Comparison of ENCODE assay signal across 1 cellular context in the genomic region with DNA sequence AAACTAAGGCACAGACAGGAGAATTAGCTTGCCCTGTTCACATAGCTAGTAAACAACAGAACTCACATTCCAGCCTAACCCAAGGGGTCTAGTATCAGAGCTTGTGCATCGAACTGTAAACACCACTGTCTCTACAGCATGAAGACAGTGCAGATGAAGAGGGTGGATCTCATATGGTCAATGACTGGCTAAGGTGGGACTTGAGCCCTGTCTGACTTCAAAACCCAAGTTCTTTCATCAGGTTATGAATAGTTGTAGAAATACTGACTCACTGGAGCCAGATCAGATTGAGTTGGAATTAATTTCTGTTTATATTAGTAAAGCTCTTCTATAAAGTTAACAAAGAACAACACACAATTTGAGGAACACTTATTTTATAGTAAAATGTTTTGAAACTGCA.
TF ChIP-seq lines count a peak whose summit lies in the region.

No MANE protein-coding gene starts in this region.

TF ChIP-seq in SK-N-SH, 30 proteins besides CTCF, POLR2A, EP300 and RAD21:
- TF ChIP-seq, protein P1, sequence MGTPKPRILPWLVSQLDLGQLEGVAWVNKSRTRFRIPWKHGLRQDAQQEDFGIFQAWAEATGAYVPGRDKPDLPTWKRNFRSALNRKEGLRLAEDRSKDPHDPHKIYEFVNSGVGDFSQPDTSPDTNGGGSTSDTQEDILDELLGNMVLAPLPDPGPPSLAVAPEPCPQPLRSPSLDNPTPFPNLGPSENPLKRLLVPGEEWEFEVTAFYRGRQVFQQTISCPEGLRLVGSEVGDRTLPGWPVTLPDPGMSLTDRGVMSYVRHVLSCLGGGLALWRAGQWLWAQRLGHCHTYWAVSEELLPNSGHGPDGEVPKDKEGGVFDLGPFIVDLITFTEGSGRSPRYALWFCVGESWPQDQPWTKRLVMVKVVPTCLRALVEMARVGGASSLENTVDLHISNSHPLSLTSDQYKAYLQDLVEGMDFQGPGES (IDR thresholded peaks at IDR 0.05; ENCODE audit: low read depth, low read length): no peak
- TF ChIP-seq, protein P2, sequence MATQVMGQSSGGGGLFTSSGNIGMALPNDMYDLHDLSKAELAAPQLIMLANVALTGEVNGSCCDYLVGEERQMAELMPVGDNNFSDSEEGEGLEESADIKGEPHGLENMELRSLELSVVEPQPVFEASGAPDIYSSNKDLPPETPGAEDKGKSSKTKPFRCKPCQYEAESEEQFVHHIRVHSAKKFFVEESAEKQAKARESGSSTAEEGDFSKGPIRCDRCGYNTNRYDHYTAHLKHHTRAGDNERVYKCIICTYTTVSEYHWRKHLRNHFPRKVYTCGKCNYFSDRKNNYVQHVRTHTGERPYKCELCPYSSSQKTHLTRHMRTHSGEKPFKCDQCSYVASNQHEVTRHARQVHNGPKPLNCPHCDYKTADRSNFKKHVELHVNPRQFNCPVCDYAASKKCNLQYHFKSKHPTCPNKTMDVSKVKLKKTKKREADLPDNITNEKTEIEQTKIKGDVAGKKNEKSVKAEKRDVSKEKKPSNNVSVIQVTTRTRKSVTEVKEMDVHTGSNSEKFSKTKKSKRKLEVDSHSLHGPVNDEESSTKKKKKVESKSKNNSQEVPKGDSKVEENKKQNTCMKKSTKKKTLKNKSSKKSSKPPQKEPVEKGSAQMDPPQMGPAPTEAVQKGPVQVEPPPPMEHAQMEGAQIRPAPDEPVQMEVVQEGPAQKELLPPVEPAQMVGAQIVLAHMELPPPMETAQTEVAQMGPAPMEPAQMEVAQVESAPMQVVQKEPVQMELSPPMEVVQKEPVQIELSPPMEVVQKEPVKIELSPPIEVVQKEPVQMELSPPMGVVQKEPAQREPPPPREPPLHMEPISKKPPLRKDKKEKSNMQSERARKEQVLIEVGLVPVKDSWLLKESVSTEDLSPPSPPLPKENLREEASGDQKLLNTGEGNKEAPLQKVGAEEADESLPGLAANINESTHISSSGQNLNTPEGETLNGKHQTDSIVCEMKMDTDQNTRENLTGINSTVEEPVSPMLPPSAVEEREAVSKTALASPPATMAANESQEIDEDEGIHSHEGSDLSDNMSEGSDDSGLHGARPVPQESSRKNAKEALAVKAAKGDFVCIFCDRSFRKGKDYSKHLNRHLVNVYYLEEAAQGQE (IDR thresholded peaks at IDR 0.05; ENCODE audit: low read depth, low read length): no peak
- TF ChIP-seq SIN3A (IDR thresholded peaks at IDR 0.05; ENCODE audit: borderline replicate concordance, low read depth, low read length): no peak
- no peak for TF ChIP-seq MXI1 (IDR thresholded peaks at IDR 0.05; ENCODE audit: low read depth, low read length)
- TF ChIP-seq NRF1 (IDR thresholded peaks at IDR 0.05; ENCODE audit: low read depth, low read length): no peak
- TF ChIP-seq, protein P3, sequence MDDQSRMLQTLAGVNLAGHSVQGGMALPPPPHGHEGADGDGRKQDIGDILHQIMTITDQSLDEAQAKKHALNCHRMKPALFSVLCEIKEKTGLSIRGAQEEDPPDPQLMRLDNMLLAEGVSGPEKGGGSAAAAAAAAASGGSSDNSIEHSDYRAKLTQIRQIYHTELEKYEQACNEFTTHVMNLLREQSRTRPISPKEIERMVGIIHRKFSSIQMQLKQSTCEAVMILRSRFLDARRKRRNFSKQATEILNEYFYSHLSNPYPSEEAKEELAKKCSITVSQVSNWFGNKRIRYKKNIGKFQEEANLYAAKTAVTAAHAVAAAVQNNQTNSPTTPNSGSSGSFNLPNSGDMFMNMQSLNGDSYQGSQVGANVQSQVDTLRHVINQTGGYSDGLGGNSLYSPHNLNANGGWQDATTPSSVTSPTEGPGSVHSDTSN (IDR thresholded peaks at IDR 0.05): no peak
- TF ChIP-seq YY1 (IDR thresholded peaks at IDR 0.05; ENCODE audit: low read depth): no peak
- no peak for TF ChIP-seq ELF1 (IDR thresholded peaks at IDR 0.05)
